In the genomic region with DNA sequence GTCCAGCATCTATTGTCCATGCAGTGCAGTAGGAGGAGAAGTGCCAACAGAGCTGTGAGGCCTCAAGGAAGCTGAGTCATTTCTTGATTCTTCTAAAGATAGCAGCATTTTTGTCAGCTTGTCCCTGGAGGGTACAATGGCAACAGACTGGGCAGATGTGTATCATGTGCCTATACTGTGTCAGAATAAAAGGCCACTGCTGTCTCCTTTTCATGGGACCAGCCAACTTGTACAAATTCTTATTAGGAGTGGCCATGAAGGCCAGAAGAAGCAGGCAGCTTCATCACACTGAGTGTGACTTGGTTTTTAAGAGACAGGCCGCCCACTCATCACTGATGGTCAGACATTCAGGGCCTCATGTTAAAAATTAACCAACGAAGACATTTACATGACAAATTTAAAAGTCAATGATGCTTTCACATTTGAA, we compare ENCODE assay signal across 8 cellular contexts.
DNase-seq lines count a peak whose midpoint lies in the region; ATAC-seq, FAIRE-seq and TF ChIP-seq lines count a peak whose summit lies in the region.

No MANE protein-coding gene starts in this region.

- no peak overlapping the region for H3K4me2 ChIP-seq in GM12878 (ENCODE audit: control insufficient read depth, insufficient read depth)

- intact Hi-C loops in GM12878 (cut with micrococcal nuclease; ENCODE audit: unreplicated experiment): loop anchor here (1.0 kb wide), 2 partner anchors 31 to 71 kb away; no protein-coding TSS in a partner anchor

- TF ChIP-seq CTCF in GM12878 (IDR thresholded peaks at IDR 0.05 in 2 of 3, conservative IDR thresholded peaks at IDR 0.05 in 1 of 3; ENCODE audit: control insufficient read depth in 2 of 3, extremely low read depth in 1 of 3, insufficient read depth in 1 of 3, low read depth in 3 of 3, low read length in 3 of 3): no peak

- H3K27ac ChIP-seq in GM12878 (ENCODE audit: control insufficient read depth, insufficient read depth): no peak overlapping the region

- no peak overlapping the region for H3K9ac ChIP-seq in GM12878 (ENCODE audit: control insufficient read depth, insufficient read depth, low read length)

- no peaks in the 10 kb centered on the region for H4K20me1 ChIP-seq in GM12878 (ENCODE audit: control insufficient read depth, insufficient read depth)

- TF ChIP-seq EP300 in GM12878 (IDR thresholded peaks at IDR 0.05; ENCODE audit: borderline replicate concordance in 1 of 2, control insufficient read depth in 1 of 2, low read depth in 2 of 2, low read length in 2 of 2): peak; percentile 14 to 89; a peak in 3 of 4 replicates

- no peak overlapping the region for H3K4me3 ChIP-seq in GM12878

- in situ Hi-C loops in GM12878 (cut with MboI): no loop called here

- ATAC-seq in GM21390 (IDR thresholded peaks at IDR 0.05; ENCODE audit: unreplicated experiment): peak; percentile 90
- peak; percentile 80 for ATAC-seq in HG03280 (IDR thresholded peaks at IDR 0.05; ENCODE audit: unreplicated experiment)
- peak; percentile 93 for ATAC-seq in GM12878
- ATAC-seq in activated naive CD4-positive, alpha-beta T cell treated with anti-CD3 and anti-CD28 coated beads, Interleukin-2, amount 50 U/mL, for 72 hours: no peak

- H3K4me1 ChIP-seq in GM12878 (ENCODE audit: control insufficient read depth, insufficient read depth, low read length): no peaks in the 10 kb centered on the region

- BruUV-seq in GM12878 (replicated peaks; lab: Mats Ljungman, UMichigan): no TSS peak

- no peak for TF ChIP-seq POLR2A in GM12878 (IDR thresholded peaks at IDR 0.05; ENCODE audit: low read depth, low read length)

- no peak for TF ChIP-seq RAD21 in GM12878 (IDR thresholded peaks at IDR 0.05; ENCODE audit: insufficient read depth, low read depth, low read length)

- H3K79me2 ChIP-seq in GM12878 (ENCODE audit: control insufficient read depth, insufficient read depth, low read length): no peaks in the 10 kb centered on the region

- DNase-seq in GM03348 (ENCODE audit: low spot score) (peak; percentile 50), GM12878 (ENCODE audit: low read depth, low spot score) (peak; percentile 82), cortex of kidney (lab: John Stamatoyannopoulos, UW) (no peak), germinal center (ENCODE audit: low spot score) (no peak)
- DNase-seq in activated naive CD4-positive, alpha-beta T cell treated with anti-CD3 and anti-CD28 coated beads, Interleukin-2, amount 50 U/mL, for 72 hours (ENCODE audit: low spot score in 2 of 2): no peak
- DNase-seq in activated CD4-positive, alpha-beta T cell treated with anti-CD3 and anti-CD28 coated beads for 1 hour: no peak

- H3K36me3 ChIP-seq in GM12878 (ENCODE audit: control insufficient read depth in 2 of 2, insufficient read depth in 2 of 2, low read length in 1 of 2): no peaks in the 10 kb centered on the region

- H3K27ac Mint-ChIP-seq in activated naive CD4-positive, alpha-beta T cell treated with anti-CD3 and anti-CD28 coated beads, Interleukin-2, amount 50 U/mL, for 72 hours: no peak overlapping the region

- FAIRE-seq in GM12878 (lab: Jason Lieb, UNC): peak; percentile 44

- no peak overlapping the region for H2AFZ ChIP-seq in GM12878 (ENCODE audit: control insufficient read depth, low read depth, low read length)

- H3K9me3 ChIP-seq in GM12878 (replicated peaks; ENCODE audit: control insufficient read depth, insufficient read depth, low read length): no peaks in the 10 kb centered on the region; the same call in 2 of the 3 replicates

- no peaks in the 10 kb centered on the region for H3K36me3 Mint-ChIP-seq in activated naive CD4-positive, alpha-beta T cell treated with anti-CD3 and anti-CD28 coated beads, Interleukin-2, amount 50 U/mL, for 72 hours

- H3K27me3 ChIP-seq in GM12878 (replicated peaks in 1 of 2; ENCODE audit: control insufficient read depth in 2 of 2, insufficient read depth in 2 of 2, low read length in 1 of 2): no peaks in the 10 kb centered on the region

- SMC1A ChIA-PET in GM12878 (lab: Charles Lee; ENCODE audit: uncharacterized antibody, unreplicated experiment): interaction anchor here (0.7 to 8.0 kb wide), 10 partner anchors 11 to 70 kb away, joined by 3 to 90 read pairs (median 11); no protein-coding TSS in a partner anchor

- WGBS in GM12878 (ENCODE audit: insufficient coverage, insufficient replicate concordance, low lambda C conversion rate, missing lambda C conversion rate): 0% methylated on average over 2 of the region's 2 CpGs

- RAD21 ChIA-PET in GM12878 (lab: Charles Lee; ENCODE audit: unreplicated experiment): interaction anchor here (0.7 to 5.6 kb wide), 10 partner anchors 11 to 327 kb away, joined by 3 to 36 read pairs (median 6); no protein-coding TSS in a partner anchor

- POLR2A ChIA-PET in GM12878 (lab: Charles Lee): interaction anchor here (1.0 to 1.7 kb wide), 5 partner anchors 18 to 71 kb away, joined by 3 to 4 read pairs (median 4); no protein-coding TSS in a partner anchor

- CTCF ChIA-PET in GM12878 (lab: Yijun Ruan, JAX): interaction anchor here (0.9 to 8.2 kb wide), 9 partner anchors 7 to 557 kb away, joined by 3 to 69 read pairs (median 3); no protein-coding TSS in a partner anchor

- H3K9me3 Mint-ChIP-seq in activated naive CD4-positive, alpha-beta T cell treated with anti-CD3 and anti-CD28 coated beads, Interleukin-2, amount 50 U/mL, for 72 hours: no peaks in the 10 kb centered on the region

TF ChIP-seq in GM12878, 131 proteins besides CTCF, POLR2A, EP300 and RAD21 (continues in another document):
- TF ChIP-seq SREBF2 (IDR thresholded peaks at IDR 0.05; ENCODE audit: low read length) (no peak), BMI1 (IDR thresholded peaks at IDR 0.05; ENCODE audit: borderline replicate concordance) (peak; percentile 73; the same call in 1 of the 2 replicates), BCL11A (IDR thresholded peaks at IDR 0.05; ENCODE audit: low read depth, low read length) (peak; percentile 44; the same call in 1 of the 2 replicates), BHLHE40 (IDR thresholded peaks at IDR 0.05; ENCODE audit: borderline replicate concordance in 1 of 2, low read depth in 2 of 2, low read length in 1 of 2) (peak; percentile 54 to 81; a peak in 2 of 4 replicates), ZSCAN29 (IDR thresholded peaks at IDR 0.05) (no peak), NFYA (IDR thresholded peaks at IDR 0.05; ENCODE audit: borderline replicate concordance, low read depth, low read length) (no peak), ZNF24 (IDR thresholded peaks at IDR 0.05) (0 out of 2 replicates have a peak, but pooled peaks have one; percentile 29), NRF1 (conservative IDR thresholded peaks at IDR 0.05; ENCODE audit: low read depth, low read length) (no peak), BRCA1 (IDR thresholded peaks at IDR 0.05; ENCODE audit: low read depth, low read length) (no peak), CREB1 (IDR thresholded peaks at IDR 0.05; ENCODE audit: low read depth) (no peak), PAX5 (IDR thresholded peaks at IDR 0.05; ENCODE audit: borderline replicate concordance, low read depth, low read length) (no peak), RB1 (IDR thresholded peaks at IDR 0.05; ENCODE audit: borderline replicate concordance) (no peak; the same call in 1 of the 2 replicates), HCFC1 (IDR thresholded peaks at IDR 0.05; ENCODE audit: low read length) (no peak), POU2F2 (IDR thresholded peaks at IDR 0.05; ENCODE audit: borderline replicate concordance, low read depth, low read length) (peak; percentile 16; the same call in 1 of the 3 replicates), MYB (IDR thresholded peaks at IDR 0.05; ENCODE audit: borderline replicate concordance, low read depth, low read length) (no peak), JUNB (IDR thresholded peaks at IDR 0.05) (peak; percentile 25; the same call in 1 of the 2 replicates), WRNIP1 (IDR thresholded peaks at IDR 0.05; ENCODE audit: borderline replicate concordance, low read depth, low read length) (no peak), SMAD5 (IDR thresholded peaks at IDR 0.05; ENCODE audit: low read depth) (no peak), ATF7 (IDR thresholded peaks at IDR 0.05; ENCODE audit: low read depth) (peak; percentile 77), SP1 (IDR thresholded peaks at IDR 0.05; ENCODE audit: low read depth, low read length) (no peak), SMC3 (IDR thresholded peaks at IDR 0.05; ENCODE audit: borderline replicate concordance, low read length) (no peak), NFIC (IDR thresholded peaks at IDR 0.05; ENCODE audit: low read depth, low read length) (no peak), ZNF274 (IDR thresholded peaks at IDR 0.05; ENCODE audit: insufficient read depth, insufficient read length) (no peak), TCF7 (IDR thresholded peaks at IDR 0.05; ENCODE audit: borderline replicate concordance) (no peak), DPF2 (IDR thresholded peaks at IDR 0.05) (peak; percentile 97)
- TF ChIP-seq, protein P1, sequence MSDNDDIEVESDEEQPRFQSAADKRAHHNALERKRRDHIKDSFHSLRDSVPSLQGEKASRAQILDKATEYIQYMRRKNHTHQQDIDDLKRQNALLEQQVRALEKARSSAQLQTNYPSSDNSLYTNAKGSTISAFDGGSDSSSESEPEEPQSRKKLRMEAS (IDR thresholded peaks at IDR 0.05; ENCODE audit: low read depth, low read length): no peak
- TF ChIP-seq, protein P2, sequence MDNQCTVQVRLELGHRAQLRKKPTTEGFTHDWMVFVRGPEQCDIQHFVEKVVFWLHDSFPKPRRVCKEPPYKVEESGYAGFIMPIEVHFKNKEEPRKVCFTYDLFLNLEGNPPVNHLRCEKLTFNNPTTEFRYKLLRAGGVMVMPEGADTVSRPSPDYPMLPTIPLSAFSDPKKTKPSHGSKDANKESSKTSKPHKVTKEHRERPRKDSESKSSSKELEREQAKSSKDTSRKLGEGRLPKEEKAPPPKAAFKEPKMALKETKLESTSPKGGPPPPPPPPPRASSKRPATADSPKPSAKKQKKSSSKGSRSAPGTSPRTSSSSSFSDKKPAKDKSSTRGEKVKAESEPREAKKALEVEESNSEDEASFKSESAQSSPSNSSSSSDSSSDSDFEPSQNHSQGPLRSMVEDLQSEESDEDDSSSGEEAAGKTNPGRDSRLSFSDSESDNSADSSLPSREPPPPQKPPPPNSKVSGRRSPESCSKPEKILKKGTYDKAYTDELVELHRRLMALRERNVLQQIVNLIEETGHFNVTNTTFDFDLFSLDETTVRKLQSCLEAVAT (IDR thresholded peaks at IDR 0.05): no peak

Comparison
In these comparisons a context has a peak if more than half of its experiments do, and no peak if none do; other contexts are left out.
1. DNase-seq: peak in GM03348 (single experiment) and GM12878 (single experiment); none in cortex of kidney (single experiment), activated naive CD4-positive, alpha-beta T cell treated with anti-CD3 and anti-CD28 coated beads, Interleukin-2, amount 50 U/mL, for 72 hours (0 of 2), germinal center (single experiment) and activated CD4-positive, alpha-beta T cell treated with anti-CD3 and anti-CD28 coated beads for 1 hour (single experiment).
2. ATAC-seq: peak in GM21390 (single experiment), HG03280 (single experiment) and GM12878 (single experiment); none in activated naive CD4-positive, alpha-beta T cell treated with anti-CD3 and anti-CD28 coated beads, Interleukin-2, amount 50 U/mL, for 72 hours (0 of 2).